1 cellular context compared by ENCODE assay signal in the genomic region with DNA sequence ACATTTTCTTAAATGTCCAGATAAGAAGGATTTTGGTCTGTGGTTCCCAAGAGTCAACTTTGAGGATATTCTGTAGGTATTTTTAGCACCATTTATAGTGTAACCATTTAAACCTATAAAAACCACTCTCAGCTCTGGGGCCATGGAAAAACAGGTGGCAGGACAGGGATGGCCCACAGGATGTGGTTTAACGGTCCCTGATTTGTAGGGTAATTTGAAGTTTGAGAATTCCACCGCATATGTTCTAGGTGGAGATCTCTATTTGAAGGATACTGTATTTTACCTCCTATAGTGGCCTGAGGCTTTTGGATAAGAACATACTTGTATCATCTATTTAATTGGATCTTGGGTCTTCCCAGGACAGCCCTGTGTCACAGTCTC.
TF ChIP-seq lines count a peak whose summit lies in the region.

No MANE protein-coding gene starts in this region.

TF ChIP-seq in K562, 482 proteins besides CTCF, POLR2A, EP300 and RAD21 (continued from another document):
- TF ChIP-seq, protein P1, sequence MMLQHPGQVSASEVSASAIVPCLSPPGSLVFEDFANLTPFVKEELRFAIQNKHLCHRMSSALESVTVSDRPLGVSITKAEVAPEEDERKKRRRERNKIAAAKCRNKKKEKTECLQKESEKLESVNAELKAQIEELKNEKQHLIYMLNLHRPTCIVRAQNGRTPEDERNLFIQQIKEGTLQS (IDR thresholded peaks at IDR 0.05), result no peak
- TF ChIP-seq, protein P1 (CRISPR knock-in tag; conservative IDR thresholded peaks at IDR 0.05), result 0 out of 2 replicates have a peak, but pooled peaks have one; percentile 31
- TF ChIP-seq NCOA4 (IDR thresholded peaks at IDR 0.05; ENCODE audit: partially characterized antibody), result no peak
- TF ChIP-seq MYNN (IDR thresholded peaks at IDR 0.05), result no peak
- TF ChIP-seq MYNN (CRISPR knock-in tag; IDR thresholded peaks at IDR 0.05), result 0 out of 2 replicates have a peak, but pooled peaks have one; percentile 31
- TF ChIP-seq, protein P2, sequence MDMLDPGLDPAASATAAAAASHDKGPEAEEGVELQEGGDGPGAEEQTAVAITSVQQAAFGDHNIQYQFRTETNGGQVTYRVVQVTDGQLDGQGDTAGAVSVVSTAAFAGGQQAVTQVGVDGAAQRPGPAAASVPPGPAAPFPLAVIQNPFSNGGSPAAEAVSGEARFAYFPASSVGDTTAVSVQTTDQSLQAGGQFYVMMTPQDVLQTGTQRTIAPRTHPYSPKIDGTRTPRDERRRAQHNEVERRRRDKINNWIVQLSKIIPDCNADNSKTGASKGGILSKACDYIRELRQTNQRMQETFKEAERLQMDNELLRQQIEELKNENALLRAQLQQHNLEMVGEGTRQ (CRISPR knock-in tag; IDR thresholded peaks at IDR 0.05), result 0 out of 2 replicates have a peak, but pooled peaks have one; percentile 26
TF ChIP-seq in K562: peak in this region for 6.
